In genomic region chr1:165616054-165616612, GRCh38 we compare ENCODE assay signal across 24 cellular contexts.
"Had no signal": no experiment of that assay in that cellular context is flagged by ENCODE, and none has a peak within 500 bp of the region (broad histone marks: within the 10 kb centered on the region; RNA-seq: fewer than 3 reads in every experiment).

No MANE protein-coding gene starts in this region.

- H3K9me3 ChIP-seq: psoas muscle, right lobe of liver had no signal

- H2AFZ ChIP-seq: parathyroid adenoma had no signal

- H3K9ac ChIP-seq: parathyroid adenoma had no signal

- ATAC-seq: gastroesophageal sphincter; left lobe of liver; psoas muscle; right lobe of liver; stimulated activated naive B cell treated with anti-CD40 and anti-IgM and Interleukin-4, amounts not matched to agents 10 μg/mL and 1 μg/mL and 100 μg/mL, for 72 hours; stimulated activated naive CD8-positive, alpha-beta T cell treated with anti-CD3 and anti-CD28 coated beads, Interleukin-15, amount 100 ng/mL, for 72 hours had no signal

- H3K4me3 ChIP-seq: coronary artery, gastroesophageal sphincter, psoas muscle, right lobe of liver, spleen had no signal

- H3K4me1 ChIP-seq: gastroesophageal sphincter, parathyroid adenoma, psoas muscle, right lobe of liver, spleen had no signal

- H3K27me3 ChIP-seq: right lobe of liver had no signal

- DNase-seq: central memory CD4-positive, alpha-beta T cell; effector CD4-positive, alpha-beta T cell; endodermal cell; glutamatergic neuron; islet precursor cell; mesendoderm; naive B cell; occipital lobe; psoas muscle; retina; right lobe of liver; spleen; stimulated activated CD4-positive, alpha-beta T cell treated with anti-CD3 and anti-CD28 coated beads, Interleukin-15, amount 100 ng/mL, for 24 hours; stimulated activated CD4-positive, alpha-beta T cell treated with anti-CD3 and anti-CD28 coated beads, Interleukin-1b, Interleukin-23, amount 100 ng/mL, for 48 hours; stimulated activated CD4-positive, alpha-beta T cell treated with anti-CD3 and anti-CD28 coated beads, Interleukin-4, amount 100 ng/mL, for 24 hours; stimulated activated naive B cell treated with anti-CD40 and anti-IgM and Interleukin-4, amounts not matched to agents 10 μg/mL and 1 μg/mL and 100 μg/mL, for 72 hours; stimulated activated naive CD8-positive, alpha-beta T cell treated with anti-CD3 and anti-CD28 coated beads, Interleukin-15, amount 100 ng/mL, for 72 hours; substantia nigra; trophoblast cell had no signal

- H3K36me3 ChIP-seq: gastroesophageal sphincter, right lobe of liver, spleen had no signal

- H3K79me2 ChIP-seq: parathyroid adenoma had no signal

- H3K27ac ChIP-seq: coronary artery, gastroesophageal sphincter, parathyroid adenoma, psoas muscle, right lobe of liver, spleen had no signal

- FAIRE-seq: endothelial cell of umbilical vein had no signal
